In genomic region chr2:61853848-61854434, GRCh38 we compare ENCODE assay signal across 1 cellular context.
TF ChIP-seq lines count a peak whose summit lies in the region.

Gene FAM161A (minus strand): TSS chr2:61854060. CDS start chr2:61854041, 19 bp downstream.

TF ChIP-seq in HepG2, 621 proteins besides CTCF, POLR2A, EP300 and RAD21 (continued from another document and continues in another):
- TF ChIP-seq, protein P1, sequence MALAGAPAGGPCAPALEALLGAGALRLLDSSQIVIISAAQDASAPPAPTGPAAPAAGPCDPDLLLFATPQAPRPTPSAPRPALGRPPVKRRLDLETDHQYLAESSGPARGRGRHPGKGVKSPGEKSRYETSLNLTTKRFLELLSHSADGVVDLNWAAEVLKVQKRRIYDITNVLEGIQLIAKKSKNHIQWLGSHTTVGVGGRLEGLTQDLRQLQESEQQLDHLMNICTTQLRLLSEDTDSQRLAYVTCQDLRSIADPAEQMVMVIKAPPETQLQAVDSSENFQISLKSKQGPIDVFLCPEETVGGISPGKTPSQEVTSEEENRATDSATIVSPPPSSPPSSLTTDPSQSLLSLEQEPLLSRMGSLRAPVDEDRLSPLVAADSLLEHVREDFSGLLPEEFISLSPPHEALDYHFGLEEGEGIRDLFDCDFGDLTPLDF (CRISPR knock-in tag; IDR thresholded peaks at IDR 0.05) = peak; percentile 97
- TF ChIP-seq, protein P2, sequence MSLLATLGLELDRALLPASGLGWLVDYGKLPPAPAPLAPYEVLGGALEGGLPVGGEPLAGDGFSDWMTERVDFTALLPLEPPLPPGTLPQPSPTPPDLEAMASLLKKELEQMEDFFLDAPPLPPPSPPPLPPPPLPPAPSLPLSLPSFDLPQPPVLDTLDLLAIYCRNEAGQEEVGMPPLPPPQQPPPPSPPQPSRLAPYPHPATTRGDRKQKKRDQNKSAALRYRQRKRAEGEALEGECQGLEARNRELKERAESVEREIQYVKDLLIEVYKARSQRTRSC (CRISPR knock-in tag; IDR thresholded peaks at IDR 0.05; ENCODE audit: low read depth) = no peak
- TF ChIP-seq KDM1A (CRISPR knock-in tag; IDR thresholded peaks at IDR 0.05) (no peak), ZFY (CRISPR knock-in tag; IDR thresholded peaks at IDR 0.05) (peak; percentile 70), CEBPB (IDR thresholded peaks at IDR 0.05; ENCODE audit: borderline replicate concordance, low read depth, low read length) (no peak), ZNF773 (CRISPR knock-in tag; IDR thresholded peaks at IDR 0.05; ENCODE audit: borderline replicate concordance) (no peak), MXI1 (IDR thresholded peaks at IDR 0.05; ENCODE audit: borderline replicate concordance, low read depth, low read length) (peak; percentile 98), ZNF839 (CRISPR knock-in tag; IDR thresholded peaks at IDR 0.05; ENCODE audit: borderline replicate concordance) (no peak; the same call in 1 of the 2 replicates), ZNF816 (CRISPR knock-in tag; IDR thresholded peaks at IDR 0.05; ENCODE audit: borderline replicate concordance) (0 out of 2 replicates have a peak, but pooled peaks have one; percentile 61), ZNF615 (CRISPR knock-in tag; IDR thresholded peaks at IDR 0.05; ENCODE audit: borderline replicate concordance) (no peak), WIZ (CRISPR knock-in tag; IDR thresholded peaks at IDR 0.05) (no peak; the same call in 1 of the 2 replicates), ZNF556 (CRISPR knock-in tag; IDR thresholded peaks at IDR 0.05; ENCODE audit: borderline replicate concordance) (no peak; the same call in 1 of the 2 replicates), ZNF672 (CRISPR knock-in tag; IDR thresholded peaks at IDR 0.05) (no peak), ZNF274 (CRISPR knock-in tag; IDR thresholded peaks at IDR 0.05) (peak; percentile 62), ZNF367 (CRISPR knock-in tag; IDR thresholded peaks at IDR 0.05; ENCODE audit: borderline replicate concordance) (no peak), ZNF20 (CRISPR knock-in tag; IDR thresholded peaks at IDR 0.05) (no peak), DR1 (CRISPR knock-in tag; IDR thresholded peaks at IDR 0.05) (peak; percentile 72; the same call in 1 of the 2 replicates), ETV5 (CRISPR knock-in tag; IDR thresholded peaks at IDR 0.05; ENCODE audit: borderline replicate concordance) (no peak), MIER2 (CRISPR knock-in tag; IDR thresholded peaks at IDR 0.05) (no peak), HNRNPL (IDR thresholded peaks at IDR 0.05; ENCODE audit: low read depth, low read length) (peak; percentile 65), ZNF333 (CRISPR knock-in tag; IDR thresholded peaks at IDR 0.05; ENCODE audit: borderline replicate concordance) (0 out of 2 replicates have a peak, but pooled peaks have one; percentile 27), JUND (CRISPR knock-in tag; IDR thresholded peaks at IDR 0.05) (no peak; the same call in 1 of the 2 replicates), ZNF761 (CRISPR knock-in tag; conservative IDR thresholded peaks at IDR 0.05) (peak; percentile 49; the same call in 1 of the 2 replicates), KDM6A (CRISPR knock-in tag; IDR thresholded peaks at IDR 0.05; ENCODE audit: low read depth) (no peak), FOXO1 (CRISPR knock-in tag; IDR thresholded peaks at IDR 0.05) (no peak; the same call in 1 of the 2 replicates), CSRNP1 (CRISPR knock-in tag; IDR thresholded peaks at IDR 0.05) (peak; percentile 82; the same call in 1 of the 2 replicates), ZBTB21 (CRISPR knock-in tag; IDR thresholded peaks at IDR 0.05) (no peak), MIXL1 (CRISPR knock-in tag; IDR thresholded peaks at IDR 0.05) (no peak), ZNF766 (CRISPR knock-in tag; IDR thresholded peaks at IDR 0.05; ENCODE audit: borderline replicate concordance) (no peak), ARNT2 (CRISPR knock-in tag; IDR thresholded peaks at IDR 0.05; ENCODE audit: low read depth) (peak; percentile 89), ZSCAN12 (CRISPR knock-in tag; IDR thresholded peaks at IDR 0.05) (peak; percentile 31; the same call in 1 of the 2 replicates), HOXA7 (CRISPR knock-in tag; IDR thresholded peaks at IDR 0.05) (no peak), MZF1 (CRISPR knock-in tag; IDR thresholded peaks at IDR 0.05; ENCODE audit: borderline replicate concordance) (no peak), SMARCC2 (IDR thresholded peaks at IDR 0.05) (no peak), EED (CRISPR knock-in tag; IDR thresholded peaks at IDR 0.05) (0 out of 2 replicates have a peak, but pooled peaks have one; percentile 75), RARA (CRISPR knock-in tag; IDR thresholded peaks at IDR 0.05) (0 out of 2 replicates have a peak, but pooled peaks have one; percentile 42), MTF1 (CRISPR knock-in tag; IDR thresholded peaks at IDR 0.05) (peak; percentile 14; the same call in 1 of the 2 replicates), ZMYM2 (CRISPR knock-in tag; IDR thresholded peaks at IDR 0.05) (no peak), SRSF1 (optimal IDR thresholded peaks at IDR 0.05; ENCODE audit: low read depth, low read length) (no peak), DBP (CRISPR knock-in tag; IDR thresholded peaks at IDR 0.05; ENCODE audit: not compliant biosample characterization) (peak; percentile 21), ZNF670 (CRISPR knock-in tag; IDR thresholded peaks at IDR 0.05; ENCODE audit: borderline replicate concordance) (peak; percentile 59), IKZF4 (CRISPR knock-in tag; IDR thresholded peaks at IDR 0.05; ENCODE audit: borderline replicate concordance, low read depth, not compliant biosample characterization) (no peak), ZNF674 (CRISPR knock-in tag; IDR thresholded peaks at IDR 0.05; ENCODE audit: low read depth) (0 out of 2 replicates have a peak, but pooled peaks have one; percentile 12), ZNF432 (CRISPR knock-in tag; IDR thresholded peaks at IDR 0.05; ENCODE audit: borderline replicate concordance) (no peak), KAT2B (IDR thresholded peaks at IDR 0.05; ENCODE audit: borderline replicate concordance, low read depth, low read length) (no peak)
- TF ChIP-seq, protein P3, sequence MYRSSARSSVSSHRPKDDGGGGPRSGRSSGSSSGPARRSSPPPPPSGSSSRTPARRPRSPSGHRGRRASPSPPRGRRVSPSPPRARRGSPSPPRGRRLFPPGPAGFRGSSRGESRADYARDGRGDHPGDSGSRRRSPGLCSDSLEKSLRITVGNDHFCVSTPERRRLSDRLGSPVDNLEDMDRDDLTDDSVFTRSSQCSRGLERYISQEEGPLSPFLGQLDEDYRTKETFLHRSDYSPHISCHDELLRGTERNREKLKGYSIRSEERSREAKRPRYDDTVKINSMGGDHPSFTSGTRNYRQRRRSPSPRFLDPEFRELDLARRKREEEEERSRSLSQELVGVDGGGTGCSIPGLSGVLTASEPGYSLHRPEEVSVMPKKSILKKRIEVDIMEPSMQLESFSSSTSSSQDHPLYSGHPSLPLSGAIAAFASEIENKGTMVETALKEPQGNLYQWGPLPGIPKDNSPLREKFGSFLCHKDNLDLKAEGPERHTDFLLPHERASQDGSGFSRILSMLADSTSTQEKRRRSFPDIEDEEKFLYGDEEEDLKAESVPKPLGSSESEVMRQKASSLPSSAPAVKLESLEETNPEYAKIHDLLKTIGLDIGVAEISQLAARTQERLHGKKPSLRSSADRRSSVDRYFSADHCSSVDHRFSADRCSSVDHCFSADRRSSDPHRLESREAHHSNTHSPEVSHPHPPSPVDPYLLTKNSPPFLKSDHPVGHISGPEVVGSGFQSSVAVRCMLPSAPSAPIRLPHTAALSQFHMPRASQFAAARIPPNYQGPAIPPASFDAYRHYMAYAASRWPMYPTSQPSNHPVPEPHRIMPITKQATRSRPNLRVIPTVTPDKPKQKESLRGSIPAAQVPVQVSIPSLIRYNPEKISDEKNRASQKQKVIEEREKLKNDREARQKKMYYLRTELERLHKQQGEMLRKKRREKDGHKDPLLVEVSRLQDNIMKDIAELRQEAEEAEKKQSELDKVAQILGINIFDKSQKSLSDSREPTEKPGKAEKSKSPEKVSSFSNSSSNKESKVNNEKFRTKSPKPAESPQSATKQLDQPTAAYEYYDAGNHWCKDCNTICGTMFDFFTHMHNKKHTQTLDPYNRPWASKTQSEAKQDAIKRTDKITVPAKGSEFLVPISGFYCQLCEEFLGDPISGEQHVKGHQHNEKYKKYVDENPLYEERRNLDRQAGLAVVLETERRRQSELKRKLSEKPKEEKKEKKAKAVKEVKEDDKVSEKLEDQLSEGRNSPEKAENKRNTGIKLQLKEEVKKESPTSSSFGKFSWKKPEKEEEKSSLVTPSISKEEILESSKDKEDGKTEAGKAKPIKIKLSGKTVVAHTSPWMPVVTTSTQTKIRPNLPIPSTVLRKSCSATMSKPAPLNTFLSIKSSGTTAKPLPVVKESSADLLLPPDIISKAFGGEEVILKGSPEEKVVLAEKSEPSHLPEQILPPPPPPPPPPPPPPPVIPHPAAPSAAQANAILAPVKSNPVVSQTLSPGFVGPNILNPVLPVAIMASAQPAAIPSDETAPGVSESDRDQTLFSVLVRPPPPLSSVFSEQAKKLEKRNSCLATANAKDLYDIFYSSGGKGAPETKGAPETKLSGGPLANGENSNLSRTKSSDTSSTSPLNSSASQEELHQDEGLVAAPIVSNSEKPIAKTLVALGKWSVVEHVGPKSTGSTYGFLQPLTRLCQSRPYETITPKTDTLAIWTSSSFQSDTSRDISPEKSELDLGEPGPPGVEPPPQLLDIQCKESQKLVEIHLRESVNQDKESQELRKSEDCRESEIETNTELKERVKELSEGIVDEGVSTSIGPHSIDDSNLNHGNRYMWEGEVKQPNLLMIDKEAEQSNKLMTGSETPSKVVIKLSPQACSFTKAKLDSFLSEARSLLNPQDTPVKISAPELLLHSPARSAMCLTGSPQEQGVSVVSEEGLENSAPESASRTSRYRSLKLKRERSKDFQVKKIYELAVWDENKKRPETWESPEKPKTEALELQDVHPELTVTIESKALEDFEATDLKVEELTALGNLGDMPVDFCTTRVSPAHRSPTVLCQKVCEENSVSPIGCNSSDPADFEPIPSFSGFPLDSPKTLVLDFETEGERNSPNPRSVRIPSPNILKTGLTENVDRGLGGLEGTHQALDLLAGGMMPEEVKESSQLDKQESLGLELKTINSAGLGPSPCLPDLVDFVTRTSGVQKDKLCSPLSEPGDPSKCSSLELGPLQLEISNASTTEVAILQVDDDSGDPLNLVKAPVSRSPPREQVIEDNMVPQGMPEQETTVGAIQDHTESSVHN (CRISPR knock-in tag; IDR thresholded peaks at IDR 0.05) = 0 out of 2 replicates have a peak, but pooled peaks have one; percentile 76
- TF ChIP-seq, protein P4, sequence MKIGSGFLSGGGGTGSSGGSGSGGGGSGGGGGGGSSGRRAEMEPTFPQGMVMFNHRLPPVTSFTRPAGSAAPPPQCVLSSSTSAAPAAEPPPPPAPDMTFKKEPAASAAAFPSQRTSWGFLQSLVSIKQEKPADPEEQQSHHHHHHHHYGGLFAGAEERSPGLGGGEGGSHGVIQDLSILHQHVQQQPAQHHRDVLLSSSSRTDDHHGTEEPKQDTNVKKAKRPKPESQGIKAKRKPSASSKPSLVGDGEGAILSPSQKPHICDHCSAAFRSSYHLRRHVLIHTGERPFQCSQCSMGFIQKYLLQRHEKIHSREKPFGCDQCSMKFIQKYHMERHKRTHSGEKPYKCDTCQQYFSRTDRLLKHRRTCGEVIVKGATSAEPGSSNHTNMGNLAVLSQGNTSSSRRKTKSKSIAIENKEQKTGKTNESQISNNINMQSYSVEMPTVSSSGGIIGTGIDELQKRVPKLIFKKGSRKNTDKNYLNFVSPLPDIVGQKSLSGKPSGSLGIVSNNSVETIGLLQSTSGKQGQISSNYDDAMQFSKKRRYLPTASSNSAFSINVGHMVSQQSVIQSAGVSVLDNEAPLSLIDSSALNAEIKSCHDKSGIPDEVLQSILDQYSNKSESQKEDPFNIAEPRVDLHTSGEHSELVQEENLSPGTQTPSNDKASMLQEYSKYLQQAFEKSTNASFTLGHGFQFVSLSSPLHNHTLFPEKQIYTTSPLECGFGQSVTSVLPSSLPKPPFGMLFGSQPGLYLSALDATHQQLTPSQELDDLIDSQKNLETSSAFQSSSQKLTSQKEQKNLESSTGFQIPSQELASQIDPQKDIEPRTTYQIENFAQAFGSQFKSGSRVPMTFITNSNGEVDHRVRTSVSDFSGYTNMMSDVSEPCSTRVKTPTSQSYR (CRISPR knock-in tag; IDR thresholded peaks at IDR 0.05; ENCODE audit: borderline replicate concordance) = no peak
- TF ChIP-seq, protein P5, sequence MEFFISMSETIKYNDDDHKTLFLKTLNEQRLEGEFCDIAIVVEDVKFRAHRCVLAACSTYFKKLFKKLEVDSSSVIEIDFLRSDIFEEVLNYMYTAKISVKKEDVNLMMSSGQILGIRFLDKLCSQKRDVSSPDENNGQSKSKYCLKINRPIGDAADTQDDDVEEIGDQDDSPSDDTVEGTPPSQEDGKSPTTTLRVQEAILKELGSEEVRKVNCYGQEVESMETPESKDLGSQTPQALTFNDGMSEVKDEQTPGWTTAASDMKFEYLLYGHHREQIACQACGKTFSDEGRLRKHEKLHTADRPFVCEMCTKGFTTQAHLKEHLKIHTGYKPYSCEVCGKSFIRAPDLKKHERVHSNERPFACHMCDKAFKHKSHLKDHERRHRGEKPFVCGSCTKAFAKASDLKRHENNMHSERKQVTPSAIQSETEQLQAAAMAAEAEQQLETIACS (CRISPR knock-in tag; IDR thresholded peaks at IDR 0.05) = no peak
- TF ChIP-seq, protein P6, sequence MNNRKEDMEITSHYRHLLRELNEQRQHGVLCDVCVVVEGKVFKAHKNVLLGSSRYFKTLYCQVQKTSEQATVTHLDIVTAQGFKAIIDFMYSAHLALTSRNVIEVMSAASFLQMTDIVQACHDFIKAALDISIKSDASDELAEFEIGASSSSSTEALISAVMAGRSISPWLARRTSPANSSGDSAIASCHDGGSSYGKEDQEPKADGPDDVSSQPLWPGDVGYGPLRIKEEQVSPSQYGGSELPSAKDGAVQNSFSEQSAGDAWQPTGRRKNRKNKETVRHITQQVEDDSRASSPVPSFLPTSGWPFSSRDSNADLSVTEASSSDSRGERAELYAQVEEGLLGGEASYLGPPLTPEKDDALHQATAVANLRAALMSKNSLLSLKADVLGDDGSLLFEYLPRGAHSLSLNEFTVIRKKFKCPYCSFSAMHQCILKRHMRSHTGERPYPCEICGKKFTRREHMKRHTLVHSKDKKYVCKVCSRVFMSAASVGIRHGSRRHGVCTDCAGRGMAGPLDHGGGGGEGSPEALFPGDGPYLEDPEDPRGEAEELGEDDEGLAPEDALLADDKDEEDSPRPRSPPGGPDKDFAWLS (CRISPR knock-in tag; IDR thresholded peaks at IDR 0.05; ENCODE audit: borderline replicate concordance) = 0 out of 2 replicates have a peak, but pooled peaks have one; percentile 75
